Comparison of ENCODE assay signal across 35 cellular contexts in genomic region chr12:132127041-132127440, GRCh38. TPM values are rescaled to one million over a fixed set of nuclear protein-coding genes. Genes with fewer than 3 reads are reported as not detected.
DNase-seq lines count a peak whose midpoint lies in the region; ATAC-seq and TF ChIP-seq lines count a peak whose summit lies in the region.
"Had no signal": no experiment of that assay in that cellular context is flagged by ENCODE, and none has a peak within 500 bp of the region (broad histone marks: within the 10 kb centered on the region; RNA-seq: fewer than 3 reads in every experiment).

No MANE protein-coding gene starts in this region.

- no peaks in the 10 kb centered on the region for H3K27me3 Mint-ChIP-seq in activated CD8-positive, alpha-beta memory T cell treated with anti-CD3 and anti-CD28 coated beads, Interleukin-2, amount 10 ng/mL, durations not matched to agents 7 days and 5 days
- H3K27me3 Mint-ChIP-seq in osteocyte (ENCODE audit: unreplicated experiment), result no peaks in the 10 kb centered on the region
- H3K27me3 Mint-ChIP-seq: B cell; CD4-positive, alpha-beta memory T cell; CD4-positive, alpha-beta T cell; CD4-positive, CD25-positive, alpha-beta regulatory T cell; CD8-positive, alpha-beta memory T cell had no signal

- H3K27ac Mint-ChIP-seq in activated CD8-positive, alpha-beta memory T cell treated with anti-CD3 and anti-CD28 coated beads, Interleukin-2, amount 10 ng/mL, durations not matched to agents 7 days and 5 days, result no peak overlapping the region
- no peak overlapping the region for H3K27ac Mint-ChIP-seq in osteocyte (ENCODE audit: unreplicated experiment)
- H3K27ac Mint-ChIP-seq: B cell; CD14-positive monocyte; CD4-positive, alpha-beta memory T cell; CD4-positive, alpha-beta T cell; CD4-positive, CD25-positive, alpha-beta regulatory T cell; CD8-positive, alpha-beta memory T cell; CD8-positive, alpha-beta T cell had no signal

- intact Hi-C loops in posterior vena cava (cut with DNase I) (no loop called here), sigmoid colon (cut with DNase I) (no loop called here)

- TF ChIP-seq CTCF in sigmoid colon (IDR thresholded peaks at IDR 0.05) (no peak), osteocyte (IDR thresholded peaks at IDR 0.05) (no peak)

- H3K4me1 Mint-ChIP-seq in activated CD8-positive, alpha-beta memory T cell treated with anti-CD3 and anti-CD28 coated beads, Interleukin-2, amount 10 ng/mL, durations not matched to agents 7 days and 5 days, result no peaks in the 10 kb centered on the region
- no peaks in the 10 kb centered on the region for H3K4me1 Mint-ChIP-seq in osteocyte (ENCODE audit: unreplicated experiment)
- H3K4me1 Mint-ChIP-seq: B cell; CD14-positive monocyte; CD4-positive, alpha-beta memory T cell; CD4-positive, CD25-positive, alpha-beta regulatory T cell; CD8-positive, alpha-beta memory T cell had no signal

- TF ChIP-seq EP300 in sigmoid colon (IDR thresholded peaks at IDR 0.05), result no peak

- peaks cover 6% of the 10 kb centered on the region for H3K36me3 ChIP-seq in H7 (replicated peaks; ENCODE audit: control insufficient read depth, insufficient read depth, low read length)
- H3K36me3 ChIP-seq in sigmoid colon, result peaks cover 16 to 69% (median 26%) of the 10 kb centered on the region in 4 donors

- TF ChIP-seq POLR2A in sigmoid colon (IDR thresholded peaks at IDR 0.05), result no peak

- DNase-seq in activated CD8-positive, alpha-beta memory T cell treated with anti-CD3 and anti-CD28 coated beads, Interleukin-2, amount 50 U/mL, for 48 hours, result peak; percentile 33
- DNase-seq in activated CD8-positive, alpha-beta memory T cell treated with anti-CD3 and anti-CD28 coated beads, Interleukin-2, amount 10 ng/mL, durations not matched to agents 7 days and 5 days, result no peak
- DNase-seq in H7, result peak; percentile 13
- peak; percentile 28 for DNase-seq in posterior vena cava (ENCODE audit: low spot score)
- DNase-seq in sigmoid colon, result peak; percentile 32
- DNase-seq in osteocyte (ENCODE audit: extremely low spot score, unreplicated experiment), result no peak
- no peak for DNase-seq in SW 1271 (lab: John Stamatoyannopoulos, UW)
- DNase-seq: 8988T; ACHN; AML-193; BE2C; C1 segment of cervical spinal cord; Caco-2; Calu3; CD4-positive, alpha-beta memory T cell; CD4-positive, alpha-beta T cell; CD4-positive, CD25-positive, alpha-beta regulatory T cell; CD8-positive, alpha-beta memory T cell; CD8-positive, alpha-beta T cell; COR-L47; DMS 273 treated with DMSO at 0.1 percent for 48 hours; DMS153; DMS53; DMS79; DMS79 treated with DMSO at 0.1 percent for 48 hours; DND-41; EL had no signal

- CTCF ChIA-PET in activated CD8-positive, alpha-beta memory T cell treated with anti-CD3 and anti-CD28 coated beads, Interleukin-2, amount 10 ng/mL, durations not matched to agents 7 days and 5 days (lab: Charles Lee), result no interaction called here

- peaks cover 48% of the 10 kb centered on the region for H3K36me3 Mint-ChIP-seq in activated CD8-positive, alpha-beta memory T cell treated with anti-CD3 and anti-CD28 coated beads, Interleukin-2, amount 10 ng/mL, durations not matched to agents 7 days and 5 days
- H3K36me3 Mint-ChIP-seq in osteocyte (ENCODE audit: unreplicated experiment), result peaks cover 59% of the 10 kb centered on the region

- no peak overlapping the region for H3K4me3 ChIP-seq in H7 (ENCODE audit: insufficient read depth, low read depth, low read length)
- H3K4me3 ChIP-seq in sigmoid colon, result no peak overlapping the region
- H3K4me3 ChIP-seq: A549; BLaER1; BLaER1 treated with 17β-estradiol and CSF1 and Interleukin-3, amounts not matched to agents 10 nM and 100 nM had no signal

- H3K9me3 Mint-ChIP-seq in activated CD8-positive, alpha-beta memory T cell treated with anti-CD3 and anti-CD28 coated beads, Interleukin-2, amount 10 ng/mL, durations not matched to agents 7 days and 5 days (ENCODE audit: low read depth), result peaks cover 2% of the 10 kb centered on the region
- H3K9me3 Mint-ChIP-seq in osteocyte (ENCODE audit: unreplicated experiment), result peaks cover 8% of the 10 kb centered on the region

- no peaks in the 10 kb centered on the region for H3K4me1 ChIP-seq in sigmoid colon
- H3K4me1 ChIP-seq: A549, BE2C, Caco-2 had no signal

- no peak overlapping the region for H3K27ac ChIP-seq in sigmoid colon
- H3K27ac ChIP-seq: 22Rv1; A549; BLaER1; BLaER1 treated with 17β-estradiol and CSF1 and Interleukin-3, amounts not matched to agents 10 nM and 100 nM; C4-2B had no signal

- no peaks in the 10 kb centered on the region for H3K9me3 ChIP-seq in sigmoid colon
- H3K9me3 ChIP-seq: BE2C, Caco-2 had no signal

- H3K4me3 Mint-ChIP-seq in activated CD8-positive, alpha-beta memory T cell treated with anti-CD3 and anti-CD28 coated beads, Interleukin-2, amount 10 ng/mL, durations not matched to agents 7 days and 5 days, result no peak overlapping the region
- H3K4me3 Mint-ChIP-seq in osteocyte (ENCODE audit: unreplicated experiment), result no peak overlapping the region
- H3K4me3 Mint-ChIP-seq: B cell; CD14-positive monocyte; CD4-positive, alpha-beta memory T cell; CD4-positive, alpha-beta T cell; CD4-positive, CD25-positive, alpha-beta regulatory T cell; CD8-positive, alpha-beta memory T cell; CD8-positive, alpha-beta T cell had no signal

- ATAC-seq in activated CD8-positive, alpha-beta memory T cell treated with anti-CD3 and anti-CD28 coated beads, Interleukin-2, amount 10 ng/mL, durations not matched to agents 7 days and 5 days, result no peak
- no peak for ATAC-seq in GM21360 (IDR thresholded peaks at IDR 0.05; ENCODE audit: unreplicated experiment)
- ATAC-seq: A549; CD8-positive, alpha-beta T cell had no signal

- WGBS in sigmoid colon, 2 donors, result 97% methylated on average over 8 of the region's 8 CpGs

- H3K27me3 ChIP-seq in H7 (ENCODE audit: control insufficient read depth, insufficient read depth, low read length), result no peaks in the 10 kb centered on the region
- no peaks in the 10 kb centered on the region for H3K27me3 ChIP-seq in sigmoid colon
- H3K27me3 ChIP-seq: BE2C; BLaER1; BLaER1 treated with 17β-estradiol and CSF1 and Interleukin-3, amounts not matched to agents 10 nM and 100 nM had no signal

RNA-seq across cellular contexts. Expression of gene DDX51, which starts 17.1 kb away (rescaled TPM):
- 10 to 100 TPM; 24.4 to 30.5 TPM for total RNA-seq in activated CD8-positive, alpha-beta memory T cell treated with anti-CD3 and anti-CD28 coated beads, Interleukin-2, amount 10 ng/mL, durations not matched to agents 7 days and 5 days
- 16.1 and 22.6 TPM in 2 replicates for total RNA-seq in H7 (2014; rRNA removed; shearing (Covaris generic))
- total RNA-seq in posterior vena cava, result 10 to 100 TPM in 1 of 2 donors, 1 to 10 TPM in 1; 9.7 to 10.2 TPM
- 10 to 100 TPM in 1 of 4 donors, 1 to 10 TPM in 3; 6.8 to 13.7 (median 8.5) TPM for total RNA-seq in sigmoid colon
- polyA plus RNA-seq in sigmoid colon, result 10 to 100 TPM in 1 of 3 donors, 1 to 10 TPM in 2; 3.9 to 22.4 (median 4.8) TPM
- 17.7 and 19.3 TPM in 2 replicates for total RNA-seq in osteocyte

RNA-seq across cellular contexts. Expression of gene NOC4L, which starts 17.2 kb away (rescaled TPM):
- 10 to 100 TPM; 38.0 to 42.9 TPM for total RNA-seq in activated CD8-positive, alpha-beta memory T cell treated with anti-CD3 and anti-CD28 coated beads, Interleukin-2, amount 10 ng/mL, durations not matched to agents 7 days and 5 days
- 26.0 and 29.1 TPM in 2 replicates for total RNA-seq in H7 (2014; rRNA removed; shearing (Covaris generic))
- 10 to 100 TPM; 11.2 to 13.6 TPM for total RNA-seq in posterior vena cava
- 1 to 10 TPM; 5.4 to 9.4 (median 7.5) TPM for total RNA-seq in sigmoid colon
- polyA plus RNA-seq in sigmoid colon, result 10 to 100 TPM; 11.4 to 34.9 (median 13.2) TPM
- 21.4 and 22.0 TPM in 2 replicates for total RNA-seq in osteocyte

Comparison
In these comparisons a context has a peak if more than half of its experiments do, and no peak if none do; other contexts are left out.
1. DNase-seq: peak in activated CD8-positive, alpha-beta memory T cell treated with anti-CD3 and anti-CD28 coated beads, Interleukin-2, amount 50 U/mL, for 48 hours (single experiment), H7 (single experiment), posterior vena cava (single experiment) and sigmoid colon (single experiment); none in activated CD8-positive, alpha-beta memory T cell treated with anti-CD3 and anti-CD28 coated beads, Interleukin-2, amount 10 ng/mL, durations not matched to agents 7 days and 5 days (single experiment), osteocyte (single experiment) and SW 1271 (0 of 2).